In genomic region chr6:9412951-9413559, GRCh38 we compare ENCODE assay signal across 8 cellular contexts.
DNase-seq lines count a peak whose midpoint lies in the region; ATAC-seq and TF ChIP-seq lines count a peak whose summit lies in the region.

No MANE protein-coding gene starts in this region.

- H3K27ac ChIP-seq in IMR-90 (ENCODE audit: insufficient read depth, low read length): no peak overlapping the region
- H3K27ac ChIP-seq in SJCRH30: no peak overlapping the region
- H3K27ac ChIP-seq in right atrium auricular region: no peak overlapping the region

- H3K4me3 ChIP-seq in IMR-90 (ENCODE audit: insufficient read depth, low read depth, low read length) (no peak overlapping the region), SJCRH30 (no peak overlapping the region), right atrium auricular region (no peak overlapping the region)

- H3K56ac ChIP-seq in IMR-90 (ENCODE audit: extremely low read depth, insufficient read depth, low read length): no peak overlapping the region

- H2AFZ ChIP-seq in IMR-90 (replicated peaks; ENCODE audit: low read length, poor library complexity): no peak overlapping the region

- DNase-seq in AML-193 (lab: John Stamatoyannopoulos, UW) (peak; percentile 38 to 58), IMR-90 (no peak), SJCRH30 (peak; percentile 33 to 57), right atrium auricular region (ENCODE audit: low spot score) (no peak), ecto neural progenitor cell (ENCODE audit: low spot score) (no peak)
- no peak for DNase-seq in stimulated activated CD4-positive, alpha-beta T cell treated with anti-CD3 and anti-CD28 coated beads, Interleukin-12 subunit alpha, Interleukin-12 subunit beta, amount 100 ng/mL, for 4 hours

- H3K9me1 ChIP-seq in IMR-90 (ENCODE audit: insufficient read depth, low read length): no peaks in the 10 kb centered on the region

- H3K36me3 ChIP-seq in IMR-90 (ENCODE audit: control insufficient read depth, insufficient read depth, low read length) (no peaks in the 10 kb centered on the region), SJCRH30 (no peaks in the 10 kb centered on the region), right atrium auricular region (no peaks in the 10 kb centered on the region)

- H3K18ac ChIP-seq in IMR-90 (ENCODE audit: low read depth, low read length): no peak overlapping the region

- TF ChIP-seq CTCF in IMR-90 (conservative IDR thresholded peaks at IDR 0.05; ENCODE audit: low read depth, low read length): peak; percentile 33
- TF ChIP-seq CTCF in right atrium auricular region (IDR thresholded peaks at IDR 0.05): peak; percentile 36 to 57

- H3K4ac ChIP-seq in IMR-90 (ENCODE audit: low read depth, low read length): no peak overlapping the region

- H2BK15ac ChIP-seq in IMR-90 (ENCODE audit: low read depth, low read length): no peak overlapping the region

- no peak overlapping the region for H2AK9ac ChIP-seq in IMR-90 (replicated peaks; ENCODE audit: low read depth, low read length, poor library complexity)

- no peak overlapping the region for H4K5ac ChIP-seq in IMR-90 (ENCODE audit: low read depth, low read length)

- H3K4me1 ChIP-seq in IMR-90 (ENCODE audit: control insufficient read depth, insufficient read depth, low read length) (peaks cover 2% of the 10 kb centered on the region; the same call in 1 of the 2 replicates), SJCRH30 (no peaks in the 10 kb centered on the region), right atrium auricular region (no peaks in the 10 kb centered on the region)

- TF ChIP-seq POLR2A in IMR-90 (IDR thresholded peaks at IDR 0.05; ENCODE audit: low read depth, low read length): no peak

- H4K91ac ChIP-seq in IMR-90 (ENCODE audit: insufficient read depth, low read depth, low read length): no peak overlapping the region

- no peaks in the 10 kb centered on the region for H3K79me1 ChIP-seq in IMR-90 (ENCODE audit: low read depth in 1 of 2, low read length in 2 of 2)

- dilution Hi-C loops in IMR-90 (cut with HindIII; ENCODE audit: low sequenced_read_pairs, unreplicated experiment): no loop called here

- BruUV-seq in IMR-90 (replicated peaks; lab: Mats Ljungman, UMichigan): no TSS peak

- H3K27me3 ChIP-seq in IMR-90 (ENCODE audit: control insufficient read depth, insufficient read depth, low read length): no peaks in the 10 kb centered on the region
- no peaks in the 10 kb centered on the region for H3K27me3 ChIP-seq in SJCRH30
- H3K27me3 ChIP-seq in right atrium auricular region: no peaks in the 10 kb centered on the region

- no CpG with 5 or more reads among the region's 5 CpGs for WGBS in IMR-90 (ENCODE audit: extremely low coverage in 2 of 2, insufficient read length in 1 of 2), 2 experiments

- TF ChIP-seq RAD21 in IMR-90 (IDR thresholded peaks at IDR 0.05; ENCODE audit: low read length): peak; percentile 37

- no peak overlapping the region for H3K4me2 ChIP-seq in IMR-90 (ENCODE audit: low read depth, low read length)

- no peaks in the 10 kb centered on the region for H3K9me3 ChIP-seq in IMR-90 (ENCODE audit: control insufficient read depth, insufficient read depth, low read length)
- no peaks in the 10 kb centered on the region for H3K9me3 ChIP-seq in SJCRH30 (replicated peaks)
- H3K9me3 ChIP-seq in right atrium auricular region: no peaks in the 10 kb centered on the region

- no peaks in the 10 kb centered on the region for H4K20me1 ChIP-seq in IMR-90 (ENCODE audit: insufficient read depth, low read length)

- H3K9ac ChIP-seq in IMR-90 (ENCODE audit: low read depth, low read length): no peak overlapping the region

- intact Hi-C loops in IMR-90 (cut with micrococcal nuclease): no loop called here

- CTCF ChIA-PET in IMR-90 (lab: Yijun Ruan, JAX): interaction anchor here (0.7 kb wide), 1 partner anchor 8 kb away, joined by 4 read pairs; no protein-coding TSS in a partner anchor

- H3K14ac ChIP-seq in IMR-90 (replicated peaks; ENCODE audit: low read depth, low read length): no peak overlapping the region

- no peak overlapping the region for H2AK5ac ChIP-seq in IMR-90 (ENCODE audit: low read depth, low read length)

- H2BK5ac ChIP-seq in IMR-90 (ENCODE audit: low read depth, low read length, poor library complexity, severe bottlenecking): no peak overlapping the region

- H4K8ac ChIP-seq in IMR-90 (ENCODE audit: low read depth in 2 of 2, low read length in 2 of 2): no peak overlapping the region

- no peak overlapping the region for H3K23ac ChIP-seq in IMR-90 (ENCODE audit: low read depth, low read length)

- H2BK20ac ChIP-seq in IMR-90 (ENCODE audit: low read depth, low read length): no peak overlapping the region

- H2BK120ac ChIP-seq in IMR-90 (ENCODE audit: low read depth, low read length): no peak overlapping the region

- ATAC-seq in GM18867 (IDR thresholded peaks at IDR 0.05; ENCODE audit: unreplicated experiment) (peak; percentile 92), IMR-90 (ENCODE audit: low read depth) (no peak; the same call in 1 of the 2 replicates), GM21447 (IDR thresholded peaks at IDR 0.05; ENCODE audit: unreplicated experiment) (no peak)

- POLR2A ChIA-PET in IMR-90 (lab: Charles Lee; ENCODE audit: unreplicated experiment): no interaction called here

- in situ Hi-C loops in IMR-90 (cut with MboI; ENCODE audit: low sequenced_read_pairs): no loop called here

TF ChIP-seq in IMR-90, 13 proteins besides CTCF, POLR2A, EP300 and RAD21:
- TF ChIP-seq SMC3 (IDR thresholded peaks at IDR 0.05; ENCODE audit: low read depth, low read length) (peak; percentile 29; the same call in 1 of the 2 replicates), MAFK (IDR thresholded peaks at IDR 0.05; ENCODE audit: low read depth, low read length) (no peak), FOS (IDR thresholded peaks at IDR 0.05; ENCODE audit: low read depth, low read length) (no peak)

Comparison
In these comparisons a context has a peak if more than half of its experiments do, and no peak if none do; other contexts are left out.
1. DNase-seq: peak in AML-193 (2 of 2) and SJCRH30 (2 of 2); none in IMR-90 (single experiment), right atrium auricular region (single experiment), ecto neural progenitor cell (single experiment) and stimulated activated CD4-positive, alpha-beta T cell treated with anti-CD3 and anti-CD28 coated beads, Interleukin-12 subunit alpha, Interleukin-12 subunit beta, amount 100 ng/mL, for 4 hours (single experiment).